ENCODE assay signal across 1 cellular context in genomic region chr12:22410497-22410896, GRCh38.
TF ChIP-seq lines count a peak whose summit lies in the region.

No MANE protein-coding gene starts in this region.

TF ChIP-seq in GM23338, 12 proteins besides CTCF, POLR2A, EP300 and RAD21 (continued from another document):
- TF ChIP-seq ZNF462 (CRISPR knock-in tag; IDR thresholded peaks at IDR 0.05) = no peak
- no peak for TF ChIP-seq STAT1 (IDR thresholded peaks at IDR 0.05; ENCODE audit: unreplicated experiment)
- no peak for TF ChIP-seq ZNF331 (CRISPR knock-in tag; IDR thresholded peaks at IDR 0.05; ENCODE audit: low read depth)
- no peak for TF ChIP-seq ETS1 (IDR thresholded peaks at IDR 0.05)
TF ChIP-seq in GM23338: peak in this region for 0.
